29 cellular contexts compared by ENCODE assay signal in the genomic region with DNA sequence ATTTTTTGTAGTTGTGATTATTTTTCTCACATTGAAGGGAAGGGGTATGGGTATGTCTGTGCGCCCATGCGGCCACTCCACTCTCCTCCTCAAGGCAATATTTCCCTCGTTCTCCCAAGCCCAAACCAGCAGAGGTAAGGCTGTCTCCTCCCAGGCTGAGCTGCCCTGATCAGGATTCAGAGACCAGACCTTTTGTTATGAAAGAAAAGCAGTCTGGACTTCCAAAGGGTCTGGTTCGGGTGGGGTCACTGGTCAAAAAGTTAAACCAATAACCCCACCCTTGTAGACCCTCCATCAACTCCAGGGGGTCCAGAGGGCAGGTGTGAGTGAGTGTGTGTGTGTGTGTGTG. TPM values are rescaled to one million over a fixed set of nuclear protein-coding genes. Genes with fewer than 3 reads are reported as not detected.
DNase-seq lines count a peak whose midpoint lies in the region; ATAC-seq and TF ChIP-seq lines count a peak whose summit lies in the region.
"Had no signal": no experiment of that assay in that cellular context is flagged by ENCODE, and none has a peak within 500 bp of the region (broad histone marks: within the 10 kb centered on the region; RNA-seq: fewer than 3 reads in every experiment).

No MANE protein-coding gene starts in this region.

- H3K36me3 ChIP-seq in mesendoderm (ENCODE audit: control insufficient read depth, insufficient read depth, low read length): no peaks in the 10 kb centered on the region
- H3K36me3 ChIP-seq: BE2C, brain microvascular endothelial cell, esophagus muscularis mucosa, suprapubic skin, WERI-Rb-1 had no signal

- no peak overlapping the region for H3K9ac ChIP-seq in mesendoderm (ENCODE audit: low read length)

- no peak overlapping the region for H3K4ac ChIP-seq in mesendoderm (ENCODE audit: low read depth, low read length)

- no peak overlapping the region for H4K5ac ChIP-seq in mesendoderm (ENCODE audit: low read length)

- H3K4me3 ChIP-seq in mesendoderm (ENCODE audit: low read length) (no peak overlapping the region), coronary artery (no peak overlapping the region)
- H3K4me3 ChIP-seq: SK-N-MC, skin epidermis had no signal

- no peak for DNase-seq in activated naive CD8-positive, alpha-beta T cell treated with anti-CD3 and anti-CD28 coated beads, Interleukin-2, amount 50 U/mL, for 24 hours
- DNase-seq in mesendoderm (peak; percentile 25), type B pancreatic cell (ENCODE audit: extremely low spot score, unreplicated experiment) (no peak), NCI-H524 (lab: John Stamatoyannopoulos, UW) (no peak), coronary artery (ENCODE audit: low spot score) (no peak)
- DNase-seq: activated CD4-positive, alpha-beta T cell treated with anti-CD3 and anti-CD28 coated beads, Interleukin-2, amount 50 U/mL, for 1 hour; BE2C; brain microvascular endothelial cell; foreskin melanocyte; hippocampal formation; kidney; NCI-H1092; NCI-H187 treated with DMSO at 0.1 percent for 48 hours; stimulated activated CD4-positive, alpha-beta T cell treated with anti-CD3 and anti-CD28 coated beads, Interleukin-1b, Interleukin-23, amount 100 ng/mL, for 48 hours; T-helper 9 cell; WERI-Rb-1 had no signal

- peaks cover 55% of the 10 kb centered on the region for H3K27me3 ChIP-seq in mesendoderm (ENCODE audit: insufficient read depth, low read length, poor library complexity)

- no peak for ATAC-seq in activated naive CD8-positive, alpha-beta T cell treated with anti-CD3 and anti-CD28 coated beads, Interleukin-2, amount 50 U/mL, for 24 hours
- no peak for ATAC-seq in activated T-helper 17 cell treated with anti-CD3 and anti-CD28 coated beads, Interleukin-2, amount 50 U/mL, for 72 hours (replicated peaks)
- ATAC-seq in GM18868 (IDR thresholded peaks at IDR 0.05; ENCODE audit: unreplicated experiment): no peak

- H3K27me3 Mint-ChIP-seq in activated naive CD8-positive, alpha-beta T cell: peaks cover 49% of the 10 kb centered on the region
- peaks cover 74% of the 10 kb centered on the region for H3K27me3 Mint-ChIP-seq in activated naive CD8-positive, alpha-beta T cell treated with anti-CD3 and anti-CD28 coated beads, Interleukin-2, amount 50 U/mL, for 24 hours
- peaks cover 56% of the 10 kb centered on the region for H3K27me3 Mint-ChIP-seq in activated T-helper 17 cell treated with anti-CD3 and anti-CD28 coated beads, Interleukin-2, amount 50 U/mL, for 72 hours
- H3K27me3 Mint-ChIP-seq in type B pancreatic cell: peaks cover 76% of the 10 kb centered on the region

- H3K9me3 Mint-ChIP-seq in activated naive CD8-positive, alpha-beta T cell (ENCODE audit: low read depth): no peaks in the 10 kb centered on the region
- no peaks in the 10 kb centered on the region for H3K9me3 Mint-ChIP-seq in activated naive CD8-positive, alpha-beta T cell treated with anti-CD3 and anti-CD28 coated beads, Interleukin-2, amount 50 U/mL, for 24 hours
- H3K9me3 Mint-ChIP-seq in activated T-helper 17 cell treated with anti-CD3 and anti-CD28 coated beads, Interleukin-2, amount 50 U/mL, for 72 hours: no peaks in the 10 kb centered on the region
- H3K9me3 Mint-ChIP-seq in type B pancreatic cell: no peaks in the 10 kb centered on the region
- H3K9me3 Mint-ChIP-seq: activated T-helper 2 cell treated with anti-CD3 and anti-CD28 coated beads, Interferon-gamma antibody, Interleukin-2, Interleukin-4, amounts not matched to agents 10 μg/mL and 5 μg/mL and 100 μg/mL, durations not matched to agents 14 hours and 24 hours and 36 hours had no signal

- H3K27ac Mint-ChIP-seq in activated naive CD8-positive, alpha-beta T cell: peak overlapping the region; percentile 50
- no peak overlapping the region for H3K27ac Mint-ChIP-seq in activated naive CD8-positive, alpha-beta T cell treated with anti-CD3 and anti-CD28 coated beads, Interleukin-2, amount 50 U/mL, for 24 hours
- no peak overlapping the region for H3K27ac Mint-ChIP-seq in activated T-helper 17 cell treated with anti-CD3 and anti-CD28 coated beads, Interleukin-2, amount 50 U/mL, for 72 hours
- peak overlapping the region; percentile 65 for H3K27ac Mint-ChIP-seq in type B pancreatic cell
- H3K27ac Mint-ChIP-seq: activated T-helper 2 cell treated with anti-CD3 and anti-CD28 coated beads, Interferon-gamma antibody, Interleukin-2, Interleukin-4, amounts not matched to agents 10 μg/mL and 5 μg/mL and 100 μg/mL, durations not matched to agents 14 hours and 24 hours and 36 hours had no signal

- no peaks in the 10 kb centered on the region for H3K36me3 Mint-ChIP-seq in activated naive CD8-positive, alpha-beta T cell
- no peaks in the 10 kb centered on the region for H3K36me3 Mint-ChIP-seq in activated naive CD8-positive, alpha-beta T cell treated with anti-CD3 and anti-CD28 coated beads, Interleukin-2, amount 50 U/mL, for 24 hours (ENCODE audit: low read depth)
- H3K36me3 Mint-ChIP-seq in activated T-helper 17 cell treated with anti-CD3 and anti-CD28 coated beads, Interleukin-2, amount 50 U/mL, for 72 hours (ENCODE audit: low read depth): no peaks in the 10 kb centered on the region
- peaks cover 13% of the 10 kb centered on the region for H3K36me3 Mint-ChIP-seq in type B pancreatic cell

- TF ChIP-seq CTCF in type B pancreatic cell (conservative IDR thresholded peaks at IDR 0.05) (no peak), coronary artery (IDR thresholded peaks at IDR 0.05) (no peak)

- H2AK5ac ChIP-seq in mesendoderm (ENCODE audit: low read length): no peak overlapping the region

- H3K56ac ChIP-seq in mesendoderm (ENCODE audit: low read length): peak overlapping the region; percentile 57

- H3K79me2 ChIP-seq in mesendoderm (ENCODE audit: control insufficient read depth, insufficient read depth, low read length): no peaks in the 10 kb centered on the region

- H3K79me1 ChIP-seq in mesendoderm (ENCODE audit: low read length): no peaks in the 10 kb centered on the region

- H2BK15ac ChIP-seq in mesendoderm (replicated peaks; ENCODE audit: low read depth): no peak overlapping the region

- no peak overlapping the region for H4K8ac ChIP-seq in mesendoderm (ENCODE audit: low read depth, low read length)

- H2BK5ac ChIP-seq in mesendoderm (ENCODE audit: low read length): no peak overlapping the region

- no peak overlapping the region for H3K18ac ChIP-seq in mesendoderm (ENCODE audit: low read length)

- H3K23ac ChIP-seq in mesendoderm (ENCODE audit: low read length): no peak overlapping the region

- H3K4me2 ChIP-seq in mesendoderm (ENCODE audit: low read length): no peak overlapping the region

- H3K4me1 Mint-ChIP-seq in activated naive CD8-positive, alpha-beta T cell (ENCODE audit: low read depth): peaks cover 31% of the 10 kb centered on the region
- peaks cover 22% of the 10 kb centered on the region for H3K4me1 Mint-ChIP-seq in activated naive CD8-positive, alpha-beta T cell treated with anti-CD3 and anti-CD28 coated beads, Interleukin-2, amount 50 U/mL, for 24 hours
- peaks cover 17% of the 10 kb centered on the region for H3K4me1 Mint-ChIP-seq in activated T-helper 17 cell treated with anti-CD3 and anti-CD28 coated beads, Interleukin-2, amount 50 U/mL, for 72 hours
- peaks cover 21% of the 10 kb centered on the region for H3K4me1 Mint-ChIP-seq in type B pancreatic cell (ENCODE audit: unreplicated experiment)

- H3K4me3 Mint-ChIP-seq in activated naive CD8-positive, alpha-beta T cell: peak overlapping the region; percentile 39
- no peak overlapping the region for H3K4me3 Mint-ChIP-seq in activated naive CD8-positive, alpha-beta T cell treated with anti-CD3 and anti-CD28 coated beads, Interleukin-2, amount 50 U/mL, for 24 hours
- peak overlapping the region; percentile 31 for H3K4me3 Mint-ChIP-seq in activated T-helper 17 cell treated with anti-CD3 and anti-CD28 coated beads, Interleukin-2, amount 50 U/mL, for 72 hours
- H3K4me3 Mint-ChIP-seq in type B pancreatic cell: peak overlapping the region; percentile 77

- WGBS in mesendoderm (ENCODE audit: extremely low coverage, insufficient coverage, low lambda C conversion rate): no CpG with 5 or more reads among the region's 4 CpGs

- no peak overlapping the region for H2BK120ac ChIP-seq in mesendoderm (ENCODE audit: low read depth, low read length)

- H3K4me1 ChIP-seq in mesendoderm (ENCODE audit: control insufficient read depth, low read depth, low read length): peaks cover 2% of the 10 kb centered on the region
- H3K4me1 ChIP-seq: BE2C had no signal

- no peak overlapping the region for H3K27ac ChIP-seq in mesendoderm (ENCODE audit: low read depth, low read length)
- H3K27ac ChIP-seq in coronary artery: no peak overlapping the region
- H3K27ac ChIP-seq: brain microvascular endothelial cell, esophagus muscularis mucosa, RWPE1, SK-N-MC, skin epidermis, suprapubic skin, WERI-Rb-1 had no signal

RNA-seq across cellular contexts. Expression of gene DLX4, which starts 5.7 kb away (rescaled TPM):
- under 1 TPM; 0.39 to 0.61 TPM for total RNA-seq in activated T-helper 17 cell treated with anti-CD3 and anti-CD28 coated beads, Interleukin-2, amount 50 U/mL, for 72 hours
- polyA plus RNA-seq in mesendoderm (2013, experiment 1 of 2): 0.55 TPM
- 0.31 TPM for polyA plus RNA-seq in mesendoderm (2013, experiment 2 of 2)
- total RNA-seq in type B pancreatic cell (ENCODE audit: low replicate concordance): 3.1 and 10.4 TPM in 2 replicates
- total RNA-seq: activated T-helper 2 cell treated with anti-CD3 and anti-CD28 coated beads, Interferon-gamma antibody, Interleukin-2, Interleukin-4, amounts not matched to agents 10 μg/mL and 5 μg/mL and 100 μg/mL, durations not matched to agents 14 hours and 24 hours and 36 hours; esophagus muscularis mucosa; lung microvascular endothelial cell; urinary bladder had no signal

RNA-seq across cellular contexts. Expression of gene DLX3, which starts 31.8 kb away (rescaled TPM):
- total RNA-seq in activated T-helper 17 cell treated with anti-CD3 and anti-CD28 coated beads, Interleukin-2, amount 50 U/mL, for 72 hours: not detected
- polyA plus RNA-seq in mesendoderm (2013, experiment 1 of 2): 0.13 TPM
- polyA plus RNA-seq in mesendoderm (2013, experiment 2 of 2): 0.06 TPM
- 15.9 and 16.7 TPM in 2 replicates for total RNA-seq in type B pancreatic cell (ENCODE audit: low replicate concordance)
- total RNA-seq: A673; activated T-helper 2 cell treated with anti-CD3 and anti-CD28 coated beads, Interferon-gamma antibody, Interleukin-2, Interleukin-4, amounts not matched to agents 10 μg/mL and 5 μg/mL and 100 μg/mL, durations not matched to agents 14 hours and 24 hours and 36 hours; lung microvascular endothelial cell; renal cortical epithelial cell; urinary bladder had no signal

Comparison
In these comparisons a context has a peak if more than half of its experiments do, and no peak if none do; other contexts are left out.
1. H3K27ac Mint-ChIP-seq: peak in activated naive CD8-positive, alpha-beta T cell (single experiment) and type B pancreatic cell (single experiment); none in activated naive CD8-positive, alpha-beta T cell treated with anti-CD3 and anti-CD28 coated beads, Interleukin-2, amount 50 U/mL, for 24 hours (single experiment) and activated T-helper 17 cell treated with anti-CD3 and anti-CD28 coated beads, Interleukin-2, amount 50 U/mL, for 72 hours (single experiment).
2. RNA of gene DLX3, which starts 31.8 kb away (total RNA-seq): 15.9 to 16.7 TPM in type B pancreatic cell; not detected in activated T-helper 17 cell treated with anti-CD3 and anti-CD28 coated beads, Interleukin-2, amount 50 U/mL, for 72 hours; every median in the first group is over 10 times any median in the second.